ENCODE assay signal across 3 cellular contexts in the genomic region with DNA sequence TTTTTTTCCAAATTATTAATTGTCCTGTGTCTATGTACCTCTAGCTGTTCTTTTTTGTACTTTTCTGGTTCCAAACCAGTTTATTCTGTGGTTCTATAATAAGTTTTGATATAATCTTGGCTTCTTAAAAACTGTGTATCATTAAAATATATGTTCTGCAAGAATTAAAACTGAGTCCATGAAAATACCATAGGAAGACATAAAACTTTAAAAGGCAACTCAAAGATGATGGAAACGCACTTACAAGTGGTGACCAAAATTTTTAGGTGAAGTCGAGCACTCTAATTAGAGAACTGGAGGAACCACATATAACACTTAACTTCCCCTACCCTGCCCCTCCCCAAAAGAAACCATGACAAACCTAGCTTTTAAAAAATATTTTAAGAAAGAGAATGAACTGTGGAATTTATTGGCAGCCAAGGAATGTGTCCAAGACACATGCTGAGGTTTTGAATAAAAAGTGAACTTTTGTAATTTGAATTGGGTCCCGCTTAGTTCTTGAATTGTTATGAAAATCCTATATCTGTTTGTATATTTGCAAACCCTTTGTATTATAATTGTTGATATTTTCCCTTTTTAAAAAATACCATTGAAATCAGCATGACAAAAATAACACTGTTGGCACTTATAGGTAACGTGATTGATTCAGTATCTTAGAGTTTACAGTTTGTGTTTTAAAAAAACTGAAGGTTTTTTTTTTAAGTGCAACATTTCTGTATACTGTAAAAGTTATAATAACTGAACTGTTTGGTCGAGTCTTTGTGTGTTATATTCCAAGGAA.
A peak's percentile ranks its signal among the peaks of the same experiment; 100 is the strongest.
TF ChIP-seq lines count a peak whose summit lies in the region.

No MANE protein-coding gene starts in this region.

TF ChIP-seq in HEK293, 187 proteins besides CTCF, POLR2A, EP300 and RAD21 (continued from another document):
- TF ChIP-seq ZNF404 (tag by site-specific recombination; IDR thresholded peaks at IDR 0.05) = no peak
- TF ChIP-seq ZNF221 (tag by site-specific recombination; IDR thresholded peaks at IDR 0.05; ENCODE audit: borderline replicate concordance) = no peak
- peak; percentile 17; the same call in 1 of the 2 replicates for TF ChIP-seq ZNF10 (tag by site-specific recombination; IDR thresholded peaks at IDR 0.05)
- TF ChIP-seq, protein P1, sequence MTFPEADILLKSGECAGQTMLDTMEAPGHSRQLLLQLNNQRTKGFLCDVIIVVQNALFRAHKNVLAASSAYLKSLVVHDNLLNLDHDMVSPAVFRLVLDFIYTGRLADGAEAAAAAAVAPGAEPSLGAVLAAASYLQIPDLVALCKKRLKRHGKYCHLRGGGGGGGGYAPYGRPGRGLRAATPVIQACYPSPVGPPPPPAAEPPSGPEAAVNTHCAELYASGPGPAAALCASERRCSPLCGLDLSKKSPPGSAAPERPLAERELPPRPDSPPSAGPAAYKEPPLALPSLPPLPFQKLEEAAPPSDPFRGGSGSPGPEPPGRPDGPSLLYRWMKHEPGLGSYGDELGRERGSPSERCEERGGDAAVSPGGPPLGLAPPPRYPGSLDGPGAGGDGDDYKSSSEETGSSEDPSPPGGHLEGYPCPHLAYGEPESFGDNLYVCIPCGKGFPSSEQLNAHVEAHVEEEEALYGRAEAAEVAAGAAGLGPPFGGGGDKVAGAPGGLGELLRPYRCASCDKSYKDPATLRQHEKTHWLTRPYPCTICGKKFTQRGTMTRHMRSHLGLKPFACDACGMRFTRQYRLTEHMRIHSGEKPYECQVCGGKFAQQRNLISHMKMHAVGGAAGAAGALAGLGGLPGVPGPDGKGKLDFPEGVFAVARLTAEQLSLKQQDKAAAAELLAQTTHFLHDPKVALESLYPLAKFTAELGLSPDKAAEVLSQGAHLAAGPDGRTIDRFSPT (tag by site-specific recombination; IDR thresholded peaks at IDR 0.05) = no peak
- TF ChIP-seq TCF7L2 (IDR thresholded peaks at IDR 0.05; ENCODE audit: borderline replicate concordance, low read depth, low read length) = 0 out of 2 replicates have a peak, but pooled peaks have one; percentile 0
- TF ChIP-seq, protein P2, sequence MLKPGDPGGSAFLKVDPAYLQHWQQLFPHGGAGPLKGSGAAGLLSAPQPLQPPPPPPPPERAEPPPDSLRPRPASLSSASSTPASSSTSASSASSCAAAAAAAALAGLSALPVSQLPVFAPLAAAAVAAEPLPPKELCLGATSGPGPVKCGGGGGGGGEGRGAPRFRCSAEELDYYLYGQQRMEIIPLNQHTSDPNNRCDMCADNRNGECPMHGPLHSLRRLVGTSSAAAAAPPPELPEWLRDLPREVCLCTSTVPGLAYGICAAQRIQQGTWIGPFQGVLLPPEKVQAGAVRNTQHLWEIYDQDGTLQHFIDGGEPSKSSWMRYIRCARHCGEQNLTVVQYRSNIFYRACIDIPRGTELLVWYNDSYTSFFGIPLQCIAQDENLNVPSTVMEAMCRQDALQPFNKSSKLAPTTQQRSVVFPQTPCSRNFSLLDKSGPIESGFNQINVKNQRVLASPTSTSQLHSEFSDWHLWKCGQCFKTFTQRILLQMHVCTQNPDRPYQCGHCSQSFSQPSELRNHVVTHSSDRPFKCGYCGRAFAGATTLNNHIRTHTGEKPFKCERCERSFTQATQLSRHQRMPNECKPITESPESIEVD (tag by site-specific recombination; IDR thresholded peaks at IDR 0.05) = peak; percentile 95
TF ChIP-seq in HEK293: peak in this region for 4.

TF ChIP-seq in K562, 482 proteins besides CTCF, POLR2A, EP300 and RAD21:
- TF ChIP-seq BDP1 (IDR thresholded peaks at IDR 0.05; ENCODE audit: insufficient read depth, insufficient read length) = no peak
- TF ChIP-seq, protein P3, sequence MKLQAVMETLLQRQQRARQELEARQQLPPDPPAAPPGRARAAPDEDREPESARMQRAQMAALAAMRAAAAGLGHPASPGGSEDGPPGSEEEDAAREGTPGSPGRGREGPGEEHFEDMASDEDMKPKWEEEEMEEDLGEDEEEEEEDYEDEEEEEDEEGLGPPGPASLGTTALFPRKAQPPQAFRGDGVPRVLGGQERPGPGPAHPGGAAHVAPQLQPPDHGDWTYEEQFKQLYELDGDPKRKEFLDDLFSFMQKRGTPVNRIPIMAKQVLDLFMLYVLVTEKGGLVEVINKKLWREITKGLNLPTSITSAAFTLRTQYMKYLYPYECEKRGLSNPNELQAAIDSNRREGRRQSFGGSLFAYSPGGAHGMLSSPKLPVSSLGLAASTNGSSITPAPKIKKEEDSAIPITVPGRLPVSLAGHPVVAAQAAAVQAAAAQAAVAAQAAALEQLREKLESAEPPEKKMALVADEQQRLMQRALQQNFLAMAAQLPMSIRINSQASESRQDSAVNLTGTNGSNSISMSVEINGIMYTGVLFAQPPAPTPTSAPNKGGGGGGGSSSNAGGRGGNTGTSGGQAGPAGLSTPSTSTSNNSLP (IDR thresholded peaks at IDR 0.05; ENCODE audit: borderline replicate concordance, low read depth, low read length) = 0 out of 2 replicates have a peak, but pooled peaks have one; percentile 8
- TF ChIP-seq, protein P4, sequence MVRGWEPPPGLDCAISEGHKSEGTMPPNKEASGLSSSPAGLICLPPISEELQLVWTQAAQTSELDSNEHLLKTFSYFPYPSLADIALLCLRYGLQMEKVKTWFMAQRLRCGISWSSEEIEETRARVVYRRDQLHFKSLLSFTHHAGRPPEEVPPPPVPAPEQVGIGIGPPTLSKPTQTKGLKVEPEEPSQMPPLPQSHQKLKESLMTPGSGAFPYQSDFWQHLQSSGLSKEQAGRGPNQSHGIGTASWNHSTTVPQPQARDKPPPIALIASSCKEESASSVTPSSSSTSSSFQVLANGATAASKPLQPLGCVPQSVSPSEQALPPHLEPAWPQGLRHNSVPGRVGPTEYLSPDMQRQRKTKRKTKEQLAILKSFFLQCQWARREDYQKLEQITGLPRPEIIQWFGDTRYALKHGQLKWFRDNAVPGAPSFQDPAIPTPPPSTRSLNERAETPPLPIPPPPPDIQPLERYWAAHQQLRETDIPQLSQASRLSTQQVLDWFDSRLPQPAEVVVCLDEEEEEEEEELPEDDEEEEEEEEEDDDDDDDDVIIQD (CRISPR knock-in tag; IDR thresholded peaks at IDR 0.05) = no peak

TF ChIP-seq in liver, 16 proteins besides CTCF, POLR2A, EP300 and RAD21 (continued from another document):
- TF ChIP-seq, protein P5, sequence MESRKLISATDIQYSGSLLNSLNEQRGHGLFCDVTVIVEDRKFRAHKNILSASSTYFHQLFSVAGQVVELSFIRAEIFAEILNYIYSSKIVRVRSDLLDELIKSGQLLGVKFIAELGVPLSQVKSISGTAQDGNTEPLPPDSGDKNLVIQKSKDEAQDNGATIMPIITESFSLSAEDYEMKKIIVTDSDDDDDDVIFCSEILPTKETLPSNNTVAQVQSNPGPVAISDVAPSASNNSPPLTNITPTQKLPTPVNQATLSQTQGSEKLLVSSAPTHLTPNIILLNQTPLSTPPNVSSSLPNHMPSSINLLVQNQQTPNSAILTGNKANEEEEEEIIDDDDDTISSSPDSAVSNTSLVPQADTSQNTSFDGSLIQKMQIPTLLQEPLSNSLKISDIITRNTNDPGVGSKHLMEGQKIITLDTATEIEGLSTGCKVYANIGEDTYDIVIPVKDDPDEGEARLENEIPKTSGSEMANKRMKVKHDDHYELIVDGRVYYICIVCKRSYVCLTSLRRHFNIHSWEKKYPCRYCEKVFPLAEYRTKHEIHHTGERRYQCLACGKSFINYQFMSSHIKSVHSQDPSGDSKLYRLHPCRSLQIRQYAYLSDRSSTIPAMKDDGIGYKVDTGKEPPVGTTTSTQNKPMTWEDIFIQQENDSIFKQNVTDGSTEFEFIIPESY (IDR thresholded peaks at IDR 0.05) = no peak
- TF ChIP-seq HNF4A (conservative IDR thresholded peaks at IDR 0.05) (no peak), GABPA (IDR thresholded peaks at IDR 0.05 in 1 of 2, conservative IDR thresholded peaks at IDR 0.05 in 1 of 2) (no peak), TAF1 (conservative IDR thresholded peaks at IDR 0.05) (no peak), FOXA1 (IDR thresholded peaks at IDR 0.05) (no peak), RXRA (IDR thresholded peaks at IDR 0.05) (no peak), FOXA2 (IDR thresholded peaks at IDR 0.05) (no peak), NR2F2 (IDR thresholded peaks at IDR 0.05) (no peak), SP1 (IDR thresholded peaks at IDR 0.05) (no peak), EGR1 (IDR thresholded peaks at IDR 0.05; ENCODE audit: low read depth in 2 of 2) (no peak), HNF4G (IDR thresholded peaks at IDR 0.05) (no peak)
- TF ChIP-seq, protein P6, sequence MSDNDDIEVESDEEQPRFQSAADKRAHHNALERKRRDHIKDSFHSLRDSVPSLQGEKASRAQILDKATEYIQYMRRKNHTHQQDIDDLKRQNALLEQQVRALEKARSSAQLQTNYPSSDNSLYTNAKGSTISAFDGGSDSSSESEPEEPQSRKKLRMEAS (IDR thresholded peaks at IDR 0.05) = no peak
- TF ChIP-seq, protein P7, sequence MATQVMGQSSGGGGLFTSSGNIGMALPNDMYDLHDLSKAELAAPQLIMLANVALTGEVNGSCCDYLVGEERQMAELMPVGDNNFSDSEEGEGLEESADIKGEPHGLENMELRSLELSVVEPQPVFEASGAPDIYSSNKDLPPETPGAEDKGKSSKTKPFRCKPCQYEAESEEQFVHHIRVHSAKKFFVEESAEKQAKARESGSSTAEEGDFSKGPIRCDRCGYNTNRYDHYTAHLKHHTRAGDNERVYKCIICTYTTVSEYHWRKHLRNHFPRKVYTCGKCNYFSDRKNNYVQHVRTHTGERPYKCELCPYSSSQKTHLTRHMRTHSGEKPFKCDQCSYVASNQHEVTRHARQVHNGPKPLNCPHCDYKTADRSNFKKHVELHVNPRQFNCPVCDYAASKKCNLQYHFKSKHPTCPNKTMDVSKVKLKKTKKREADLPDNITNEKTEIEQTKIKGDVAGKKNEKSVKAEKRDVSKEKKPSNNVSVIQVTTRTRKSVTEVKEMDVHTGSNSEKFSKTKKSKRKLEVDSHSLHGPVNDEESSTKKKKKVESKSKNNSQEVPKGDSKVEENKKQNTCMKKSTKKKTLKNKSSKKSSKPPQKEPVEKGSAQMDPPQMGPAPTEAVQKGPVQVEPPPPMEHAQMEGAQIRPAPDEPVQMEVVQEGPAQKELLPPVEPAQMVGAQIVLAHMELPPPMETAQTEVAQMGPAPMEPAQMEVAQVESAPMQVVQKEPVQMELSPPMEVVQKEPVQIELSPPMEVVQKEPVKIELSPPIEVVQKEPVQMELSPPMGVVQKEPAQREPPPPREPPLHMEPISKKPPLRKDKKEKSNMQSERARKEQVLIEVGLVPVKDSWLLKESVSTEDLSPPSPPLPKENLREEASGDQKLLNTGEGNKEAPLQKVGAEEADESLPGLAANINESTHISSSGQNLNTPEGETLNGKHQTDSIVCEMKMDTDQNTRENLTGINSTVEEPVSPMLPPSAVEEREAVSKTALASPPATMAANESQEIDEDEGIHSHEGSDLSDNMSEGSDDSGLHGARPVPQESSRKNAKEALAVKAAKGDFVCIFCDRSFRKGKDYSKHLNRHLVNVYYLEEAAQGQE (IDR thresholded peaks at IDR 0.05) = no peak
- TF ChIP-seq, protein P8, sequence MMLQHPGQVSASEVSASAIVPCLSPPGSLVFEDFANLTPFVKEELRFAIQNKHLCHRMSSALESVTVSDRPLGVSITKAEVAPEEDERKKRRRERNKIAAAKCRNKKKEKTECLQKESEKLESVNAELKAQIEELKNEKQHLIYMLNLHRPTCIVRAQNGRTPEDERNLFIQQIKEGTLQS (IDR thresholded peaks at IDR 0.05) = no peak
